In genomic region chr2:108947271-108947907, GRCh38 we compare ENCODE assay signal across 29 cellular contexts. TPM values are rescaled to one million over a fixed set of nuclear protein-coding genes. Genes with fewer than 3 reads are reported as not detected.
"Had no signal": no experiment of that assay in that cellular context is flagged by ENCODE, and none has a peak within 500 bp of the region (broad histone marks: within the 10 kb centered on the region; RNA-seq: fewer than 3 reads in every experiment).

No MANE protein-coding gene starts in this region.

- H3K4me1 ChIP-seq: neural progenitor cell, parathyroid adenoma, psoas muscle, spleen, transverse colon, upper lobe of right lung, uterus had no signal

- H2AFZ ChIP-seq: neural progenitor cell, parathyroid adenoma had no signal

- H3K4me2 ChIP-seq: neural progenitor cell, smooth muscle cell had no signal

- DNase-seq: natural killer cell; occipital lobe; ovary; psoas muscle; right cardiac atrium; spleen; stimulated activated CD4-positive, alpha-beta T cell treated with anti-CD3 and anti-CD28 coated beads, Interleukin-12 subunit alpha, Interleukin-12 subunit beta, amount 100 ng/mL, for 4 hours; stimulated activated CD4-positive, alpha-beta T cell treated with anti-CD3 and anti-CD28 coated beads, Interleukin-1b, Interleukin-23, amount 100 ng/mL, for 48 hours; stimulated activated CD4-positive, alpha-beta T cell treated with anti-CD3 and anti-CD28 coated beads, Interleukin-4, amount 100 ng/mL, for 1 hour; stimulated activated CD4-positive, alpha-beta T cell treated with anti-CD3 and anti-CD28 coated beads, Interleukin-4, amount 100 ng/mL, for 4 hours; stimulated activated CD8-positive, alpha-beta memory T cell treated with anti-CD3 and anti-CD28 coated beads, Interleukin-4, amount 100 ng/mL, for 48 hours; stimulated activated naive CD4-positive, alpha-beta T cell; stimulated activated naive CD8-positive, alpha-beta T cell treated with anti-CD3 and anti-CD28 coated beads, Interleukin-15, amount 100 ng/mL, for 72 hours; stimulated activated naive CD8-positive, alpha-beta T cell treated with anti-CD3 and anti-CD28 coated beads, Interleukin-15, Interleukin-2, amounts not matched to agents 100 U/mL and 50 U/mL, for 24 hours; substantia nigra; testis; transverse colon; upper lobe of right lung; uterus had no signal

- H3K27me3 ChIP-seq: neural progenitor cell, ovary, spleen, testis, tibial artery, transverse colon, upper lobe of right lung, uterus had no signal

- H3K27ac ChIP-seq: neural progenitor cell, ovary, parathyroid adenoma, psoas muscle, skin epidermis, spleen, suprapubic skin, testis, tibial artery, transverse colon, upper lobe of right lung, uterus had no signal

- H3K9ac ChIP-seq: neural progenitor cell, parathyroid adenoma had no signal

- ATAC-seq: natural killer cell; psoas muscle; right cardiac atrium; sciatic nerve; stimulated activated memory B cell treated with anti-CD40 and anti-IgM and Interleukin-4, amounts not matched to agents 10 μg/mL and 1 μg/mL and 100 μg/mL, for 72 hours; stimulated activated naive CD8-positive, alpha-beta T cell treated with anti-CD3 and anti-CD28 coated beads, Interleukin-15, amount 100 ng/mL, for 72 hours; stimulated activated naive CD8-positive, alpha-beta T cell treated with anti-CD3 and anti-CD28 coated beads, Interleukin-15, Interleukin-2, amounts not matched to agents 100 U/mL and 50 U/mL, for 24 hours; upper lobe of right lung had no signal

- H3K4me3 ChIP-seq: neural progenitor cell, ovary, psoas muscle, skin epidermis, smooth muscle cell, spleen, suprapubic skin, testis, tibial artery, transverse colon, upper lobe of right lung, uterus had no signal

- H3K9me3 ChIP-seq: ovary, testis, uterus had no signal

- H3K36me3 ChIP-seq: neural progenitor cell, ovary, spleen, suprapubic skin, tibial artery, transverse colon, upper lobe of right lung, uterus had no signal

- H3K79me2 ChIP-seq: parathyroid adenoma had no signal

RNA-seq across cellular contexts. Expression of gene EDAR, which starts 41.6 kb away (rescaled TPM):
- total RNA-seq: occipital lobe, osteoblast, psoas muscle had no signal
- polyA plus RNA-seq: neural cell, right cardiac atrium, smooth muscle cell had no signal
